Comparison of ENCODE assay signal across 17 cellular contexts in genomic region chr4:142443469-142443868, GRCh38.
"Had no signal": no experiment of that assay in that cellular context is flagged by ENCODE, and none has a peak within 500 bp of the region (broad histone marks: within the 10 kb centered on the region; RNA-seq: fewer than 3 reads in every experiment).

No MANE protein-coding gene starts in this region.

- H3K36me3 Mint-ChIP-seq: stimulated activated naive B cell treated with anti-CD40 and anti-IgM and Interleukin-4, amounts not matched to agents 10 μg/mL and 1 μg/mL and 100 μg/mL, for 72 hours had no signal

- H3K9me3 Mint-ChIP-seq: activated B cell treated with CpG ODN at 0.5 μM for 24 hours had no signal

- H3K27ac Mint-ChIP-seq: activated B cell treated with CpG ODN at 0.5 μM for 24 hours; activated CD4-positive, alpha-beta T cell treated with anti-CD3 and anti-CD28 coated beads, Interleukin-2, amount 10 ng/mL, durations not matched to agents 24 days and 14 days; activated CD8-positive, alpha-beta T cell treated with anti-CD3 and anti-CD28 coated beads for 36 hours; activated naive CD8-positive, alpha-beta T cell treated with anti-CD3 and anti-CD28 coated beads, Interleukin-2, amount 10 ng/mL, durations not matched to agents 7 days and 5 days; nephron progenitor cell; stimulated activated naive B cell treated with anti-CD40 and anti-IgM and Interleukin-4, amounts not matched to agents 10 μg/mL and 1 μg/mL and 100 μg/mL, for 72 hours had no signal

- DNase-seq: activated B cell treated with CpG ODN at 0.5 μM for 24 hours; activated CD4-positive, alpha-beta T cell treated with anti-CD3 and anti-CD28 coated beads, Interleukin-2, amount 10 ng/mL, durations not matched to agents 24 days and 14 days; activated CD8-positive, alpha-beta T cell treated with anti-CD3 and anti-CD28 coated beads for 36 hours; activated naive CD8-positive, alpha-beta T cell treated with anti-CD3 and anti-CD28 coated beads, Interleukin-2, amount 10 ng/mL, durations not matched to agents 7 days and 5 days; activated T-cell treated with anti-CD3 and anti-CD28 coated beads, Interleukin-2, amount 50 U/mL, for 1 hour; dorsolateral prefrontal cortex; foreskin melanocyte; hypothalamus; kidney; left lung; nephron progenitor cell; occipital lobe; retina; stimulated activated naive B cell treated with anti-CD40 and anti-IgM and Interleukin-4, amounts not matched to agents 10 μg/mL and 1 μg/mL and 100 μg/mL, for 72 hours; SW 1271; upper lobe of right lung had no signal

- H3K27me3 Mint-ChIP-seq: activated B cell treated with CpG ODN at 0.5 μM for 24 hours; activated CD4-positive, alpha-beta T cell treated with anti-CD3 and anti-CD28 coated beads, Interleukin-2, amount 10 ng/mL, durations not matched to agents 24 days and 14 days; activated CD8-positive, alpha-beta T cell treated with anti-CD3 and anti-CD28 coated beads for 36 hours; activated naive CD8-positive, alpha-beta T cell treated with anti-CD3 and anti-CD28 coated beads, Interleukin-2, amount 10 ng/mL, durations not matched to agents 7 days and 5 days; stimulated activated naive B cell treated with anti-CD40 and anti-IgM and Interleukin-4, amounts not matched to agents 10 μg/mL and 1 μg/mL and 100 μg/mL, for 72 hours had no signal

- H3K4me3 Mint-ChIP-seq: activated B cell treated with CpG ODN at 0.5 μM for 24 hours; activated CD4-positive, alpha-beta T cell treated with anti-CD3 and anti-CD28 coated beads, Interleukin-2, amount 10 ng/mL, durations not matched to agents 24 days and 14 days; activated CD8-positive, alpha-beta T cell treated with anti-CD3 and anti-CD28 coated beads for 36 hours; activated naive CD8-positive, alpha-beta T cell treated with anti-CD3 and anti-CD28 coated beads, Interleukin-2, amount 10 ng/mL, durations not matched to agents 7 days and 5 days; nephron progenitor cell; stimulated activated naive B cell treated with anti-CD40 and anti-IgM and Interleukin-4, amounts not matched to agents 10 μg/mL and 1 μg/mL and 100 μg/mL, for 72 hours had no signal

- H3K36me3 ChIP-seq: left lung, upper lobe of right lung had no signal

- H3K27me3 ChIP-seq: body of pancreas, dorsolateral prefrontal cortex, left lung, upper lobe of right lung had no signal

- H3K4me1 Mint-ChIP-seq: activated B cell treated with CpG ODN at 0.5 μM for 24 hours; stimulated activated naive B cell treated with anti-CD40 and anti-IgM and Interleukin-4, amounts not matched to agents 10 μg/mL and 1 μg/mL and 100 μg/mL, for 72 hours had no signal

- H3K4me3 ChIP-seq: body of pancreas, dorsolateral prefrontal cortex, left lung, upper lobe of right lung had no signal

- ATAC-seq: activated CD8-positive, alpha-beta T cell treated with anti-CD3 and anti-CD28 coated beads for 36 hours; body of pancreas; left lung; stimulated activated naive B cell treated with anti-CD40 and anti-IgM and Interleukin-4, amounts not matched to agents 10 μg/mL and 1 μg/mL and 100 μg/mL, for 72 hours; upper lobe of right lung had no signal
